In the genomic region with DNA sequence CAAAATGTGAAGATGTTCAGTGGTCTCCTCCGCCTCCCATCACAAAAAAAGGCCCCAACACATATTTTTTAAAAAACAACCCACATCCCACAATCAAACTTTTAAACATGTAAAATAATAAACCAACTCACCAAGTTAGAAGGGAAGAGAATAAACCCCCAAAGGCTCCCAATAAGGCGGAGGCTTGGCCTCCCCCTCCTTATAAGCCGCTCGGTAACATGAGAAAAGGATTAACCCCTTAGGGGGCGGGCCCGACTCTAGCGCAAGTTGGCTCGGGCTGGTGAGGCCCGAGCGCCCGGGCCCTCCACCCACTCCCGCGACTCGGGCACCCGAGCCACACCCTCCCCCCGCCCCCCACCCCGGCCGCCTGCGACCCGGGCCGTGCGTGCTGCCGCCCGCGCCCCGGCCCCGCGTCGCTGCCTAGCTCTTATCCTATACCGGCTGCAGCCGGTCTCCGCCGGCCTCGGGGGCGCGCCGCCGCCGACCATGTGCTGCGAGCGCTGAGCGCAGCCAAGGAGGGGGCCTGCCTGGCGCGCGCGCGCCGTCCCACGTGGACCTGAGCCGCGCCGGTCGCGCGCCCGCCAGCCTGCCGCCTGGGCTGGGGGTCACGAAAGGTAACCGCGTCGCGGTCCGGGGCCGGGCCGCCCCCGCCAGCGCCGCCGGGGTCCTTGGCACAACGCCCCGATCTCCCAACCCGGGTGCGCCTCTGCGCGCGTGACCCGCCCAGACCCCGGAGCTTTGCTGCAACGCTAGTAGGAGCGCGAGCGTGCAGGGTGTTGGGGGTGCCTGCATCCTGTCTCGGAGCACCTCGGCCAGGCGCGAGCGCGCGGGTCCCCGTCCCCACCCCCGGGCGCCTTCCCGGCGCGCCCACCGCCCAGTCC, we compare ENCODE assay signal across 1 cellular context.
TF ChIP-seq lines count a peak whose summit lies in the region.

Gene ARSG (plus strand): TSS at position 541 of the 881 bp plus-strand sequence. CDS start 15,999 bp downstream, outside the sequence.
Gene SLC16A6 (minus strand): TSS at position 173 of the 881 bp plus-strand sequence. CDS start 12,807 bp downstream, outside the sequence.

TF ChIP-seq in WTC11, 78 proteins besides CTCF, POLR2A, EP300 and RAD21 (continued from another document):
- TF ChIP-seq ARID4B (CRISPR knock-in tag; IDR thresholded peaks at IDR 0.05; ENCODE audit: borderline replicate concordance) (0 out of 2 replicates have a peak, but pooled peaks have one; percentile 2), HMGXB4 (CRISPR knock-in tag; IDR thresholded peaks at IDR 0.05) (peak; percentile 7; the same call in 1 of the 2 replicates)
TF ChIP-seq in WTC11: peak in this region for 11.
